Comparison of ENCODE assay signal across 8 cellular contexts in the genomic region with DNA sequence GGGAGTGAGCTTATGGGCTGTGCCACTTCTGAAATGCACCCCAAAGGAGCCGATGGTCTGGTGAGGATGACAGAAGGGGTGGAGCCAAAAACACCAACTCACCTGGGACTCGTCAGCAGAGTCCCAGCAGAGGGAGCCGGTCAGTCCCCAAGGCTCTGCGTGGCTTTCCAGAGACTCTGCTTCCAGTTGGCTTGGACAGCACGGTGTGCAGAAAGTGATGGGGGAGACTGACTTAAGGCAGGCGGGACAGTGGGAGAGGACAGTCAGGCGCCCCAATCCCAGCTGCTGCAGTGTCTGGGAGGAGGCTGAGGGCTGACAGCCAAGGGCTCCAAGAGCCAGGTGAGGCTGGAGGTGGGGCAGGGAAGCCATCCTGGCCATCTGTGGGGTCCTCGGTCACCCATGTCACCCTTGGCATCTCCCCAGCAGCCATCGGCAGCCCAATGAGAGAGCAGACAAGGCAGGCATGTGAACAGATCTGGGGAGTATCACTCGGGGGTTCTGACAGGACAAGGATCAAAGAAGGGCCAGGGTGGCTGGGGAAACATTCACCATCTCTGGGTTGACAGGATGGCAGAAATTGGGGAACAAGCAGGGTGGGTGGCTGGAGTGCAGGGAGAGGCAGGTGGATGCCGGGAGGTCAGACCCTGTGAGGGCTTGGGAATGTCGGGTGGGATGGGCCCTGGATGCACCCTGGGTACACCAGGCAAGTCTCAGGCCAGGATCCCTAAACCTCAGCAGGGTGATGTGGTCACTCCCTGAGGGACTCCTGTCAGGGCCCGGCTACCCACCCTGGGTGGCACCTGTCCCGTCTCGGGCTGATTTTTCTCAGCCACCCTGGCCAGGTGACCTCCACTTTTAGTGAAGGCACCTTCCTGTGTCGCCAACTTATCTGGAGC. TPM values are rescaled to one million over a fixed set of nuclear protein-coding genes. Genes with fewer than 3 reads are reported as not detected.
A peak's percentile ranks its signal among the peaks of the same experiment; 100 is the strongest.
DNase-seq lines count a peak whose midpoint lies in the region; ATAC-seq, FAIRE-seq and TF ChIP-seq lines count a peak whose summit lies in the region.

No MANE protein-coding gene starts in this region.

- H3K27me3 ChIP-seq in A673 (replicated peaks; ENCODE audit: insufficient read depth, low read depth, low read length, poor library complexity) (no peaks in the 10 kb centered on the region), iPS DF 6.9 (ENCODE audit: control insufficient read depth, insufficient read depth, low read length) (no peaks in the 10 kb centered on the region)

- H3K27ac ChIP-seq in A673 (ENCODE audit: low read depth, low read length, poor library complexity, severe bottlenecking): no peak overlapping the region
- H3K27ac ChIP-seq in RWPE1: no peak overlapping the region
- H3K27ac ChIP-seq in iPS DF 6.9 (ENCODE audit: low read length): no peak overlapping the region

- no peak for TF ChIP-seq POLR2A in GM12892 (IDR thresholded peaks at IDR 0.05; ENCODE audit: low read depth, low read length)

- WGBS in iPS DF 6.9 (ENCODE audit: insufficient coverage, insufficient read length): no CpG with 5 or more reads among the region's 16 CpGs

- H3K4me1 ChIP-seq in A673 (ENCODE audit: insufficient read depth, low read length, poor library complexity, severe bottlenecking) (no peaks in the 10 kb centered on the region), iPS DF 6.9 (ENCODE audit: control insufficient read depth, insufficient read depth, low read length) (no peaks in the 10 kb centered on the region)

- DNase-seq in A673 (ENCODE audit: low spot score) (no peak), ELF-1 (ENCODE audit: low read depth, low spot score) (peak; percentile 46), RWPE1 (ENCODE audit: low spot score) (peak; percentile 42), iPS DF 6.9 (ENCODE audit: low read depth, low spot score) (peak; percentile 39), NCI-H82 (lab: John Stamatoyannopoulos, UW) (no peak), GM12892 (ENCODE audit: insufficient read length) (no peak)
- DNase-seq in central memory CD4-positive, alpha-beta T cell: no peak

- TF ChIP-seq CTCF in A673 (conservative IDR thresholded peaks at IDR 0.05; ENCODE audit: low read depth, low read length) (peak; percentile 29; the same call in 1 of the 2 replicates), RWPE1 (conservative IDR thresholded peaks at IDR 0.05; ENCODE audit: low read depth) (peak; percentile 21)

- H3K36me3 ChIP-seq in A673 (ENCODE audit: insufficient read depth, low read length, poor library complexity, severe bottlenecking) (no peaks in the 10 kb centered on the region), iPS DF 6.9 (ENCODE audit: control insufficient read depth, insufficient read depth, low read length) (no peaks in the 10 kb centered on the region)

- ATAC-seq in HG03342 (IDR thresholded peaks at IDR 0.05; ENCODE audit: unreplicated experiment): no peak

- POLR2A ChIA-PET in A673 (lab: Charles Lee; ENCODE audit: low non-redundant PET): no interaction called here
- POLR2A ChIA-PET in RWPE1 (lab: Yijun Ruan, JAX; ENCODE audit: low non-redundant PET): no interaction called here

- CTCF ChIA-PET in A673 (lab: Charles Lee): no interaction called here
- CTCF ChIA-PET in RWPE1 (lab: Yijun Ruan, JAX): interaction anchor here (0.6 to 1.4 kb wide), 8 partner anchors 10 to 467 kb away, joined by 3 to 4 read pairs (median 3); no protein-coding TSS in a partner anchor

- H3K4me3 ChIP-seq in A673 (ENCODE audit: low read depth, low read length, poor library complexity, severe bottlenecking): no peak overlapping the region
- H3K4me3 ChIP-seq in iPS DF 6.9 (ENCODE audit: low read length): no peak overlapping the region

- H3K9me3 ChIP-seq in A673 (ENCODE audit: low read depth, low read length, poor library complexity, severe bottlenecking) (no peaks in the 10 kb centered on the region), iPS DF 6.9 (ENCODE audit: control insufficient read depth, insufficient read depth, low read length) (no peaks in the 10 kb centered on the region)

- FAIRE-seq in GM12892 (lab: Jason Lieb, UNC): no peak

- intact Hi-C loops in A673 (cut with micrococcal nuclease; ENCODE audit: unreplicated experiment): loop anchor here (2.0 to 5.0 kb wide), 3 partner anchors 177 to 467 kb away; a partner anchor contains a TSS

- BruUV-seq in A673 (replicated peaks; lab: Mats Ljungman, UMichigan): no TSS peak

RNA-seq across cellular contexts. Expression of a gene that starts 8.9 kb away (rescaled TPM):
- not detected in 2 replicates for total RNA-seq in A673 (2021)
- polyA plus RNA-seq in GM12892 (2012; ENCODE audit: missing spikeins): not detected

RNA-seq across cellular contexts. Expression of a gene that starts 15.3 kb away (rescaled TPM):
- not detected in 2 replicates for total RNA-seq in A673 (2021)
- not detected for polyA plus RNA-seq in GM12892 (2012; ENCODE audit: missing spikeins)

RNA-seq across cellular contexts. Expression of a gene that starts 21.8 kb away (rescaled TPM):
- total RNA-seq in A673 (2021): not detected in 2 replicates
- not detected for polyA plus RNA-seq in GM12892 (2012; ENCODE audit: missing spikeins)

RNA-seq across cellular contexts. Expression of a gene that starts 26.2 kb away (rescaled TPM):
- not detected in 2 replicates for total RNA-seq in A673 (2021)
- not detected for polyA plus RNA-seq in GM12892 (2012; ENCODE audit: missing spikeins)

RNA-seq across cellular contexts. Expression of a gene that starts 45.2 kb away (rescaled TPM):
- total RNA-seq in A673 (2021): not detected in 2 replicates
- polyA plus RNA-seq in GM12892 (2012; ENCODE audit: missing spikeins): not detected

Comparison
In these comparisons a context has a peak if more than half of its experiments do, and no peak if none do; other contexts are left out.
1. DNase-seq: peak in ELF-1 (single experiment), RWPE1 (single experiment) and iPS DF 6.9 (single experiment); none in A673 (single experiment), NCI-H82 (single experiment), central memory CD4-positive, alpha-beta T cell (single experiment) and GM12892 (single experiment).